Comparison of ENCODE assay signal across 17 cellular contexts in the genomic region with DNA sequence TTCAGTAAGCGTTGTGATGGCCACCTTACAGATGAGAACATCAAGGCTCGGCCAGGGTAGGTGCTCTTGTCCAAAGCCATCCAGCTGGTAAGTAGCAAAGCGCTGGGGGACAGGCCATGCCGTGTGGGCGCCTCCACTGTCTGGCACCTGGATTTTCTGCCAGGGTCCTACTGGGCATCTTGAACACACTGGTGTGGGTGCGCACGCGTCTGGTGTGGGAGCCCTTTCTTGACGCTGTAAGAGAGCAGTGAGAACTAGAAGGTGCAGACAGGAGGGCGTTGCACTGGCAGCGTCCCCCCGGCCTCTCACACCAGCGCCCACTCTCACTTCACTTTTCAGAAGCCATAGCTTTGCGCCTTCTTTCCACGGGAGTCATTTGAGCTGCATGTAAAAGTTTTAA.
"Had no signal": no experiment of that assay in that cellular context is flagged by ENCODE, and none has a peak within 500 bp of the region (broad histone marks: within the 10 kb centered on the region; RNA-seq: fewer than 3 reads in every experiment).

No MANE protein-coding gene starts in this region.

- H3K9me3 ChIP-seq: esophagus squamous epithelium, left lung, pancreas had no signal

- H3K4me3 ChIP-seq: esophagus squamous epithelium, left lung, pancreas, skin epidermis had no signal

- H3K27ac ChIP-seq: esophagus squamous epithelium, left lung, pancreas, skin epidermis had no signal

- H3K36me3 ChIP-seq: pancreas had no signal

- H3K4me1 ChIP-seq: esophagus squamous epithelium, left lung, pancreas had no signal

- FAIRE-seq: islet of Langerhans, pancreas had no signal

- ATAC-seq: activated CD8-positive, alpha-beta memory T cell treated with anti-CD3 and anti-CD28 coated beads, Interleukin-2, amount 10 ng/mL, durations not matched to agents 7 days and 5 days; activated naive CD4-positive, alpha-beta T cell treated with anti-CD3 and anti-CD28 coated beads, Interleukin-2, amount 50 U/mL, for 72 hours; activated T-cell treated with anti-CD3 and anti-CD28 coated beads, Interleukin-2, amount 50 U/mL, for 4 hours; left lung; pancreas; stimulated activated effector memory CD8-positive, alpha-beta T cell treated with anti-CD3 and anti-CD28 coated beads, Interleukin-12 subunit alpha, Interleukin-12 subunit beta, amount 100 ng/mL, for 72 hours had no signal

- H3K27me3 ChIP-seq: esophagus squamous epithelium, left lung, pancreas had no signal

- DNase-seq: activated CD4-positive, alpha-beta T cell treated with anti-CD3 and anti-CD28 coated beads for 1 hour; activated CD4-positive, alpha-beta T cell treated with anti-CD3 and anti-CD28 coated beads, Interleukin-2, amount 50 U/mL, for 48 hours; activated CD8-positive, alpha-beta memory T cell treated with anti-CD3 and anti-CD28 coated beads, Interleukin-2, amount 10 ng/mL, durations not matched to agents 7 days and 5 days; activated T-cell treated with anti-CD3 and anti-CD28 coated beads, Interleukin-2, amount 50 U/mL, for 4 hours; cerebellar nuclear complex; endodermal cell; esophagus squamous epithelium; foreskin fibroblast; head of caudate nucleus; left lung; retina; substantia nigra had no signal
